In the genomic region with DNA sequence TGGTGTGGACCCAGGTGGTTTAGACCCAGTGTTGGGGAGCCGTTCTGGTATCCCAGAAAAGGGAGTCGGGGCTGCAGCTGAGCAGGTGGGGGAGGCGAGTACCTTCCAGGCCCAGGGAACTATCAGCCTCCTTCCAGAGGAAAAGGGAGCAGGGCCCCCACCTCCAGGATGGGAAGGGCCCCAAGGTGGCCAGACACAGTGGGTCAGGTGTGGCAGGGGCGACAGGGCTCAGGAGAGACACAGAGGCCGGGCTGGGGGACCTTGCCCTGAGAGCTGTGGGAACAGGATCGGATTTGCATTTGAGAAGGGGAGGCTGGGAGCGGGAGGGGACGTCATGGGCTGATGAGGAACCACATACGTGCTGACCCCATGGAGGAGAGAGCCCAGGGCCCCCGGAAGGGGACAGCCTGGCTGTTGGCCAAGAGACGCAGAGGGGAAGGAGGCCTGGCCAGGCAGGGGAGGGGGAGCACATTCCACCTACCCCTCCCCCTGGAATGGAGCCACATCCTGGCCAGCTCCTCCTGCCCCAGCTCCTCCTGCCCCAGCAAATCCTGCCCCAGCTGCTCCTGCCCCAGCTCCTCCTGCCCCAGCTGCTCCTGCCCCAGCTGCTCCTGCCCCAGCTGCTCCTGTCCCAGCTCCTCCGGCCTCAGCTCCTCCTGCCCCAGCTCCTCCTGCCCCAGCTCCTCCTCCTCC, we compare ENCODE assay signal across 1 cellular context.
TF ChIP-seq lines count a peak whose summit lies in the region.

No MANE protein-coding gene starts in this region.

TF ChIP-seq in WTC11, 78 proteins besides CTCF, POLR2A, EP300 and RAD21 (continued from another document):
- TF ChIP-seq ZNF425 (CRISPR knock-in tag; conservative IDR thresholded peaks at IDR 0.05) (no peak), TP53 (CRISPR knock-in tag; IDR thresholded peaks at IDR 0.05) (no peak), ZNF121 (CRISPR knock-in tag; IDR thresholded peaks at IDR 0.05) (peak; percentile 43; the same call in 1 of the 2 replicates)
